Comparison of ENCODE assay signal across 13 cellular contexts in the genomic region with DNA sequence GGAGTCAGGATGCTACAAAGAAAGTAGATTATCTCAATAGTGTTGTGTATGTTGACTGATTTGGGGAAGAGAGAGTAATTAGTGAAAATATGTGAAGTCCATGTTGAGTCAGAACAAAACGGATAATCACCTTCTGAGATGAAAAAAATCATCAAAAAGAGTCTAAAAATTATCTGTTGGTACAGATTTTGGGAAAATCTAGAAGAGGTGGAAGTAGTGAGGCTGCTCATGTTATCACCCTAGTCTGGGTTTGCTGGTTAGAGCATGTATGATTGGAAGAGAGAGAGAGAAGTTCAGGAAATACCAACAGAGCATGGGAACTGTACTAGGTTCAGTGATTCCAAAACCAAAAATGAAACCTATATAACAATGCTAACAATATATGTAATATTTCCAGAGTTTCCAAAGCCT. TPM values are rescaled to one million over a fixed set of nuclear protein-coding genes. Genes with fewer than 3 reads are reported as not detected.
A peak's percentile ranks its signal among the peaks of the same experiment; 100 is the strongest.
DNase-seq lines count a peak whose midpoint lies in the region; ATAC-seq, FAIRE-seq and TF ChIP-seq lines count a peak whose summit lies in the region.
"Had no signal": no experiment of that assay in that cellular context is flagged by ENCODE, and none has a peak within 500 bp of the region (broad histone marks: within the 10 kb centered on the region; RNA-seq: fewer than 3 reads in every experiment).

No MANE protein-coding gene starts in this region.

- no peaks in the 10 kb centered on the region for H3K9me3 Mint-ChIP-seq in activated T-helper 17 cell treated with anti-CD3 and anti-CD28 coated beads, Interleukin-2, amount 50 U/mL, for 72 hours

- no peak overlapping the region for H3K27ac Mint-ChIP-seq in activated T-helper 17 cell treated with anti-CD3 and anti-CD28 coated beads, Interleukin-2, amount 50 U/mL, for 72 hours
- H3K27ac Mint-ChIP-seq: activated naive CD8-positive, alpha-beta T cell had no signal

- no peaks in the 10 kb centered on the region for H3K36me3 Mint-ChIP-seq in activated T-helper 17 cell treated with anti-CD3 and anti-CD28 coated beads, Interleukin-2, amount 50 U/mL, for 72 hours (ENCODE audit: low read depth)

- H3K4me3 Mint-ChIP-seq in activated T-helper 17 cell treated with anti-CD3 and anti-CD28 coated beads, Interleukin-2, amount 50 U/mL, for 72 hours = no peak overlapping the region
- H3K4me3 Mint-ChIP-seq: activated naive CD8-positive, alpha-beta T cell had no signal

- peaks cover 12% of the 10 kb centered on the region for H3K4me1 Mint-ChIP-seq in activated T-helper 17 cell treated with anti-CD3 and anti-CD28 coated beads, Interleukin-2, amount 50 U/mL, for 72 hours

- DNase-seq in NCI-H82 (lab: John Stamatoyannopoulos, UW) (peak; percentile 30), retina (no peak), frontal cortex (ENCODE audit: low spot score in 2 of 2) (no peak), Ammon's horn (ENCODE audit: low spot score) (no peak)
- DNase-seq: C1 segment of cervical spinal cord; stimulated activated CD4-positive, alpha-beta T cell treated with anti-CD3 and anti-CD28 coated beads, Interleukin-2, amount 100 ng/mL, for 24 hours; stimulated activated naive CD4-positive, alpha-beta T cell treated with Interleukin-2 at 50 U/mL for 16 hours; T-helper 2 cell had no signal

- H3K27me3 Mint-ChIP-seq in activated T-helper 17 cell treated with anti-CD3 and anti-CD28 coated beads, Interleukin-2, amount 50 U/mL, for 72 hours = no peaks in the 10 kb centered on the region
- H3K27me3 Mint-ChIP-seq: activated naive CD8-positive, alpha-beta T cell had no signal

- no peak for TF ChIP-seq POLR2A in GM18505 (IDR thresholded peaks at IDR 0.05; ENCODE audit: borderline replicate concordance, extremely low read depth, insufficient read depth, insufficient read length)

- ATAC-seq in GM18505 (IDR thresholded peaks at IDR 0.05; ENCODE audit: unreplicated experiment) (peak; percentile 64), GM19395 (IDR thresholded peaks at IDR 0.05; ENCODE audit: unreplicated experiment) (peak; percentile 66), HG02870 (IDR thresholded peaks at IDR 0.05; ENCODE audit: unreplicated experiment) (peak; percentile 60)
- ATAC-seq in activated T-helper 17 cell treated with anti-CD3 and anti-CD28 coated beads, Interleukin-2, amount 50 U/mL, for 72 hours (replicated peaks) = no peak

- FAIRE-seq in frontal cortex (lab: Jason Lieb, UNC) = no peak

RNA-seq across cellular contexts. Expression of gene RPA3, which starts 12.3 kb away (rescaled TPM):
- total RNA-seq in frontal cortex = 17.1 TPM
- 100 to 1,000 TPM; 102 to 136 TPM for total RNA-seq in activated T-helper 17 cell treated with anti-CD3 and anti-CD28 coated beads, Interleukin-2, amount 50 U/mL, for 72 hours
